16 cellular contexts compared by ENCODE assay signal in the genomic region with DNA sequence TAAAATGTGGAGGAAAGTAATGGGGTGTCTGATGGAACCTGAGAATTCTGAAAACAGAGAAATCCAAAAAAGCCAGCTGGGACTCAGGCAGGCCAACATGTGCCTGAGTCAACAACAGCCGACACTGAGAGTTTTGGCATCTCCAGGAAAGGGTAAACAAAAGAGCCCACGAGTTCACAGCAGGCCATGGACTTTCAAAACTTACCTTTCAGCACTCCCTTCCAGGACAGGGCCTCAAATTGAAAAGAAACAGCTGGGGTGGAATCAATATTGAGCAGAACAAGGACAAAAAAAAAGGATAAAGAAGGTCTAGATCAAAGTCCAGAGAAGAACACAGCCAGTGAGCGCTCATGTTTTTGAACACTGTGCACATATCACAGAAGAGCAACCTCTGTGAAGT.
DNase-seq lines count a peak whose midpoint lies in the region; ATAC-seq and TF ChIP-seq lines count a peak whose summit lies in the region.
"Had no signal": no experiment of that assay in that cellular context is flagged by ENCODE, and none has a peak within 500 bp of the region (broad histone marks: within the 10 kb centered on the region; RNA-seq: fewer than 3 reads in every experiment).

No MANE protein-coding gene starts in this region.

- TF ChIP-seq CTCF in body of pancreas (IDR thresholded peaks at IDR 0.05): no peak

- no peaks in the 10 kb centered on the region for H3K9me3 ChIP-seq in right cardiac atrium (ENCODE audit: control insufficient read depth, low read length)
- no peaks in the 10 kb centered on the region for H3K9me3 ChIP-seq in body of pancreas
- H3K9me3 ChIP-seq: Peyer's patch had no signal

- intact Hi-C loops in left ventricle myocardium superior (cut with micrococcal nuclease) (no loop called here), right cardiac atrium (cut with DNase I) (no loop called here), body of pancreas (cut with DNase I) (no loop called here), sciatic nerve (cut with DNase I) (no loop called here)

- no peak for TF ChIP-seq POLR2A in body of pancreas (IDR thresholded peaks at IDR 0.05)

- H3K4me3 Mint-ChIP-seq in activated naive CD8-positive, alpha-beta T cell treated with anti-CD3 and anti-CD28 coated beads, Interleukin-2, amount 50 U/mL, for 24 hours: no peak overlapping the region

- no peaks in the 10 kb centered on the region for H3K36me3 Mint-ChIP-seq in activated naive CD8-positive, alpha-beta T cell treated with anti-CD3 and anti-CD28 coated beads, Interleukin-2, amount 50 U/mL, for 24 hours (ENCODE audit: low read depth)

- H3K27me3 Mint-ChIP-seq in activated naive CD8-positive, alpha-beta T cell treated with anti-CD3 and anti-CD28 coated beads, Interleukin-2, amount 50 U/mL, for 24 hours: no peaks in the 10 kb centered on the region

- H3K4me1 ChIP-seq in right cardiac atrium (ENCODE audit: control insufficient read depth, insufficient read depth, low read length): no peaks in the 10 kb centered on the region
- H3K4me1 ChIP-seq in body of pancreas: peaks cover 18% of the 10 kb centered on the region
- H3K4me1 ChIP-seq: Peyer's patch had no signal

- peak; percentile 23 for ATAC-seq in left ventricle myocardium superior
- no peak for ATAC-seq in right cardiac atrium
- peak; percentile 99 for ATAC-seq in body of pancreas
- ATAC-seq in left lobe of liver: peak; percentile 99
- ATAC-seq in sciatic nerve: peak; percentile 38
- no peak for ATAC-seq in activated naive CD8-positive, alpha-beta T cell treated with anti-CD3 and anti-CD28 coated beads, Interleukin-2, amount 50 U/mL, for 24 hours
- no peak for ATAC-seq in HG03432 (IDR thresholded peaks at IDR 0.05; ENCODE audit: unreplicated experiment)
- ATAC-seq: K562, Right ventricle myocardium inferior had no signal

- no peak overlapping the region for H3K27ac ChIP-seq in right cardiac atrium (ENCODE audit: low read length)
- H3K27ac ChIP-seq in body of pancreas: peak overlapping the region in 3 of 4 donors; percentile 28 to 80 (median 39)
- H3K27ac ChIP-seq: Peyer's patch, SK-N-MC had no signal

- H3K36me3 ChIP-seq in body of pancreas (replicated peaks in 1 of 2; ENCODE audit: insufficient read depth in 1 of 2, low read depth in 2 of 2): no peaks in the 10 kb centered on the region
- H3K36me3 ChIP-seq: Peyer's patch had no signal

- H3K4me1 Mint-ChIP-seq in activated naive CD8-positive, alpha-beta T cell treated with anti-CD3 and anti-CD28 coated beads, Interleukin-2, amount 50 U/mL, for 24 hours: no peaks in the 10 kb centered on the region

- H3K27me3 ChIP-seq in right cardiac atrium (ENCODE audit: control insufficient read depth, insufficient read depth): no peaks in the 10 kb centered on the region
- H3K27me3 ChIP-seq in body of pancreas: no peaks in the 10 kb centered on the region
- H3K27me3 ChIP-seq: Peyer's patch had no signal

- no peak for DNase-seq in left ventricle myocardium superior
- DNase-seq in right cardiac atrium: no peak
- peak; percentile 66 to 88 (median 76) for DNase-seq in body of pancreas
- DNase-seq in left lobe of liver (ENCODE audit: low spot score): peak; percentile 76
- no peak for DNase-seq in sciatic nerve (ENCODE audit: low spot score)
- no peak for DNase-seq in activated naive CD8-positive, alpha-beta T cell treated with anti-CD3 and anti-CD28 coated beads, Interleukin-2, amount 50 U/mL, for 24 hours
- DNase-seq in stimulated activated CD4-positive, alpha-beta T cell treated with anti-CD3 and anti-CD28 coated beads, Interleukin-4, amount 100 ng/mL, for 24 hours: no peak
- DNase-seq: C1 segment of cervical spinal cord, NCI-H1417 treated with DMSO at 0.1 percent for 48 hours, NCI-H2029 treated with DMSO at 0.1 percent for 48 hours, NCI-H510A treated with DMSO at 0.1 percent for 48 hours, Peyer's patch had no signal

- peaks cover 4% of the 10 kb centered on the region for H3K9me3 Mint-ChIP-seq in activated naive CD8-positive, alpha-beta T cell treated with anti-CD3 and anti-CD28 coated beads, Interleukin-2, amount 50 U/mL, for 24 hours

- H3K4me3 ChIP-seq in right cardiac atrium (ENCODE audit: low read length) (no peak overlapping the region), body of pancreas (no peak overlapping the region)
- H3K4me3 ChIP-seq: K562, Peyer's patch, SK-N-MC had no signal

- 36% methylated on average over 3 of the region's 3 CpGs for WGBS in right cardiac atrium
- WGBS in body of pancreas, 2 donors: 13 to 16% methylated on average over 3 of the region's 3 CpGs

- no peak overlapping the region for H3K27ac Mint-ChIP-seq in activated naive CD8-positive, alpha-beta T cell treated with anti-CD3 and anti-CD28 coated beads, Interleukin-2, amount 50 U/mL, for 24 hours

Comparison
In these comparisons a context has a peak if more than half of its experiments do, and no peak if none do; other contexts are left out.
1. ATAC-seq: peak in left ventricle myocardium superior (single experiment), body of pancreas (single experiment), left lobe of liver (single experiment) and sciatic nerve (single experiment); none in right cardiac atrium (0 of 2), activated naive CD8-positive, alpha-beta T cell treated with anti-CD3 and anti-CD28 coated beads, Interleukin-2, amount 50 U/mL, for 24 hours (single experiment) and HG03432 (single experiment).
2. DNase-seq: peak in body of pancreas (4 of 4) and left lobe of liver (single experiment); none in left ventricle myocardium superior (single experiment), right cardiac atrium (0 of 3), sciatic nerve (single experiment), activated naive CD8-positive, alpha-beta T cell treated with anti-CD3 and anti-CD28 coated beads, Interleukin-2, amount 50 U/mL, for 24 hours (single experiment) and stimulated activated CD4-positive, alpha-beta T cell treated with anti-CD3 and anti-CD28 coated beads, Interleukin-4, amount 100 ng/mL, for 24 hours (single experiment).